In the genomic region with DNA sequence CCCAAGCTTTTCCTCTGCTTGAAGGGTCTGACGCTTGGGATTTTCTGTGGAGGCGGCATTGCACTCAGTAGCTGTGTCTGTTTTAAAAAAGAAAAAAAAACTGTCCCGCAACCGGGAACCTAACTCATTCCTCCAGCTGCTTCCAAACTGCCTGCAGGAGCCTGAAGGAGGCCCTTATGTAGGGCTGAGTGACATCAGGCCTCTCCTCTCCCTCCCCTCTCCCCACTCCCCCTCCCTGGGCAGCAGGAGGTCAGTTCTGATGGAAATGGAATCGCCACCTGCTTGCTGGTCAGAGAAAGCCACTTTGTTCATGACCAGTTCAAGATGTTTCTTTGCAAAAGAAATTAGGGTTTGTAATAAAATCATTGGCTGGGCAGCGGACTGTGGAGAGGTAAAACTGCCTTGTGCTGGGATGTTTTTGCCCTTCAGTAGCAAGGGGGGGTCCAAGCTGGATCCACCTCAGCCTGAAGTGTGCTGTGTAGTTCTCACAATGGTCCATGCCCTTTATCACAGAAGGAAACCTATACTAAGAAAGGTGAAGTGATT, we compare ENCODE assay signal across 8 cellular contexts. TPM values are rescaled to one million over a fixed set of nuclear protein-coding genes. Genes with fewer than 3 reads are reported as not detected.
A peak's percentile ranks its signal among the peaks of the same experiment; 100 is the strongest.
DNase-seq lines count a peak whose midpoint lies in the region; ATAC-seq and TF ChIP-seq lines count a peak whose summit lies in the region.

A gene (minus strand): TSS at position 149 of the 546 bp plus-strand sequence. CDS start 90 bp downstream, at position 59.

- H3K79me1 ChIP-seq in neuronal stem cell (ENCODE audit: low read depth, low read length): no peaks in the 10 kb centered on the region

- no peak within 1 kb of the TSS for H2BK15ac ChIP-seq in neuronal stem cell (ENCODE audit: low read length)

- H2BK12ac ChIP-seq in neuronal stem cell (ENCODE audit: low read length): no peak within 1 kb of the TSS

- H2BK5ac ChIP-seq in neuronal stem cell (ENCODE audit: low read length): no peak within 1 kb of the TSS

- WGBS in neuronal stem cell (ENCODE audit: extremely low coverage in 2 of 2, insufficient read length in 2 of 2, insufficient replicate concordance in 1 of 2), 2 donors: no CpG with 5 or more reads among the region's 6 CpGs

- H3K27ac ChIP-seq in BLaER1 treated with 17β-estradiol and CSF1 and Interleukin-3, amounts not matched to agents 10 nM and 100 nM: no peak within 1 kb of the TSS; a peak in 2 of 22 replicates
- no peak within 1 kb of the TSS for H3K27ac ChIP-seq in neuronal stem cell (replicated peaks; ENCODE audit: low read length)

- H4K91ac ChIP-seq in neuronal stem cell (ENCODE audit: low read depth, low read length, poor library complexity): no peak within 1 kb of the TSS

- no peaks in the 10 kb centered on the region for H3K36me3 ChIP-seq in BLaER1 treated with 17β-estradiol and CSF1 and Interleukin-3, amounts not matched to agents 10 nM and 100 nM
- H3K36me3 ChIP-seq in NT2/D1 (ENCODE audit: insufficient read depth, insufficient read length, low read length): no peaks in the 10 kb centered on the region
- H3K36me3 ChIP-seq in neuronal stem cell (replicated peaks in 1 of 2; ENCODE audit: control insufficient read depth in 2 of 2, insufficient read depth in 2 of 2, low read length in 2 of 2): no peaks in the 10 kb centered on the region

- no peaks in the 10 kb centered on the region for H4K20me1 ChIP-seq in BLaER1 treated with 17β-estradiol and CSF1 and Interleukin-3, amounts not matched to agents 10 nM and 100 nM

- no peak for TF ChIP-seq CTCF in fibroblast of mammary gland (conservative IDR thresholded peaks at IDR 0.05; ENCODE audit: control insufficient read depth, insufficient read depth, low read depth, low read length)

- no peak within 1 kb of the TSS for H3K23ac ChIP-seq in neuronal stem cell (ENCODE audit: low read depth, low read length, poor library complexity)

- no peaks in the 10 kb centered on the region for H3K27me3 ChIP-seq in BLaER1 treated with 17β-estradiol and CSF1 and Interleukin-3, amounts not matched to agents 10 nM and 100 nM
- no peaks in the 10 kb centered on the region for H3K27me3 ChIP-seq in NT2/D1 (ENCODE audit: insufficient read depth, insufficient read length)
- no peaks in the 10 kb centered on the region for H3K27me3 ChIP-seq in neuronal stem cell (ENCODE audit: control insufficient read depth in 3 of 3, insufficient read depth in 3 of 3, low read depth in 1 of 3, low read length in 3 of 3)

- no peak within 1 kb of the TSS for H3K4ac ChIP-seq in neuronal stem cell (ENCODE audit: low read length)

- no peak within 1 kb of the TSS for H2BK120ac ChIP-seq in neuronal stem cell (ENCODE audit: low read depth, low read length)

- H3K9me3 ChIP-seq in BLaER1 treated with 17β-estradiol and CSF1 and Interleukin-3, amounts not matched to agents 10 nM and 100 nM (replicated peaks in 1 of 11): no peaks in the 10 kb centered on the region
- no peaks in the 10 kb centered on the region for H3K9me3 ChIP-seq in NT2/D1 (ENCODE audit: insufficient read depth, low read length)
- peaks cover 0 to 1% of the 10 kb centered on the region in 2 donors for H3K9me3 ChIP-seq in neuronal stem cell (replicated peaks in 1 of 2; ENCODE audit: control insufficient read depth in 2 of 2, insufficient read depth in 1 of 2, low read depth in 1 of 2, low read length in 2 of 2)

- H3K4me2 ChIP-seq in BLaER1 treated with 17β-estradiol and CSF1 and Interleukin-3, amounts not matched to agents 10 nM and 100 nM: peak within 1 kb of the TSS in 8 of 11 experiments; percentile 9 to 59 (median 42); a peak in 12 of 22 replicates
- H3K4me2 ChIP-seq in neuronal stem cell (ENCODE audit: insufficient read depth, low read length, poor library complexity, severe bottlenecking): no peak within 1 kb of the TSS

- peak; percentile 48 for DNase-seq in NT2/D1 (ENCODE audit: low read depth, low spot score)
- DNase-seq in fibroblast of mammary gland (ENCODE audit: low read depth): no peak
- DNase-seq in neuronal stem cell (ENCODE audit: low spot score): no peak
- no peak for DNase-seq in CD1c-positive myeloid dendritic cell (ENCODE audit: extremely low spot score)
- no peak for DNase-seq in central memory CD4-positive, alpha-beta T cell

- peak within 1 kb of the TSS in 1 of 11 experiments; percentile 38; a peak in 1 of 22 replicates for H3K9ac ChIP-seq in BLaER1 treated with 17β-estradiol and CSF1 and Interleukin-3, amounts not matched to agents 10 nM and 100 nM
- H3K9ac ChIP-seq in NT2/D1 (ENCODE audit: insufficient read length, low read depth) (peak within 1 kb of the TSS; percentile 23), neuronal stem cell (ENCODE audit: low read depth, low read length, poor library complexity) (no peak within 1 kb of the TSS)

- peak within 1 kb of the TSS; percentile 83 for H2AFZ ChIP-seq in neuronal stem cell (ENCODE audit: low read length)

- H4K8ac ChIP-seq in neuronal stem cell (ENCODE audit: low read depth, low read length): no peak within 1 kb of the TSS

- peaks cover 0 to 20% (median 3%) of the 10 kb centered on the region in 10 experiments; a peak in 9 of 20 replicates for H3K4me1 ChIP-seq in BLaER1 treated with 17β-estradiol and CSF1 and Interleukin-3, amounts not matched to agents 10 nM and 100 nM
- peaks cover 2% of the 10 kb centered on the region for H3K4me1 ChIP-seq in NT2/D1 (ENCODE audit: insufficient read depth, insufficient read length)
- peaks cover 2 to 8% of the 10 kb centered on the region in 2 donors for H3K4me1 ChIP-seq in neuronal stem cell (ENCODE audit: control insufficient read depth in 2 of 2, insufficient read depth in 1 of 2, low read depth in 1 of 2, low read length in 2 of 2)

- ATAC-seq in HG03175 (IDR thresholded peaks at IDR 0.05; ENCODE audit: unreplicated experiment): no peak
- no peak for ATAC-seq in GM21360 (IDR thresholded peaks at IDR 0.05; ENCODE audit: unreplicated experiment)

- H3K4me3 ChIP-seq in BLaER1 treated with 17β-estradiol and CSF1 and Interleukin-3, amounts not matched to agents 10 nM and 100 nM: peak within 1 kb of the TSS in 1 of 10 experiments; percentile 35; a peak in 3 of 20 replicates
- peak within 1 kb of the TSS; percentile 36 for H3K4me3 ChIP-seq in NT2/D1 (ENCODE audit: insufficient read length, low read depth)
- H3K4me3 ChIP-seq in fibroblast of mammary gland (ENCODE audit: control insufficient read depth, low read depth, low read length): peak within 1 kb of the TSS; percentile 33
- H3K4me3 ChIP-seq in neuronal stem cell (ENCODE audit: low read length in 2 of 2): peak within 1 kb of the TSS; percentile 25 to 55

- no peak within 1 kb of the TSS for H3K14ac ChIP-seq in neuronal stem cell (ENCODE audit: low read length)

- peak within 1 kb of the TSS; percentile 13 for H3K18ac ChIP-seq in neuronal stem cell (ENCODE audit: low read length)

- no peak within 1 kb of the TSS for H2AK5ac ChIP-seq in neuronal stem cell (ENCODE audit: low read depth, low read length)

RNA-seq across cellular contexts. Expression of the gene that starts here (rescaled TPM):
- 0.24 TPM for polyA plus RNA-seq in neuronal stem cell (2013, experiment 1 of 2)
- polyA plus RNA-seq in neuronal stem cell (2013, experiment 2 of 2): 0.29 TPM
